6 cellular contexts compared by ENCODE assay signal in genomic region chr3:129641567-129642260, GRCh38. TPM values are rescaled to one million over a fixed set of nuclear protein-coding genes. Genes with fewer than 3 reads are reported as not detected.
A peak's percentile ranks its signal among the peaks of the same experiment; 100 is the strongest.
DNase-seq lines count a peak whose midpoint lies in the region; ATAC-seq, FAIRE-seq and TF ChIP-seq lines count a peak whose summit lies in the region.
"Not testable (repeated sequence)": the region's sequence is repeated elsewhere in the genome, so short reads cannot be mapped to it uniquely, and the experiment has no call there.

No MANE protein-coding gene starts in this region.

- in situ Hi-C loops in HepG2 (cut with HindIII; ENCODE audit: extremely low pct_ligation_motif_present, low pct_unique_long_range_greater_than_20kb) = not testable (repeated sequence)

- not testable (repeated sequence) for FAIRE-seq in HepG2 (lab: Jason Lieb, UNC)

- peak overlapping the region; percentile 18; the same call in 1 of the 2 replicates for H3K27ac ChIP-seq in 22Rv1
- not testable (repeated sequence) for H3K27ac ChIP-seq in HepG2 (ENCODE audit: extremely low read length, insufficient read depth, low read length)

- H3K9me3 Mint-ChIP-seq in chondrocyte (ENCODE audit: low read depth); glutamatergic neuron (ENCODE audit: unreplicated experiment); progenitor cell of endocrine pancreas (ENCODE audit: low read depth): not testable (repeated sequence)

- peak; percentile 13 for DNase-seq in HT-29 (ENCODE audit: low spot score)
- DNase-seq in chondrocyte (ENCODE audit: low spot score); glutamatergic neuron; HepG2 (ENCODE audit: low spot score); progenitor cell of endocrine pancreas (ENCODE audit: low spot score, unreplicated experiment): not testable (repeated sequence)

- not testable (repeated sequence) for H3K27me3 ChIP-seq in HepG2 (ENCODE audit: control insufficient read depth in 1 of 2, insufficient read depth in 2 of 2, low read length in 2 of 2)

- peak overlapping the region; percentile 27; the same call in 1 of the 2 replicates for H3K4me2 ChIP-seq in HepG2 (ENCODE audit: low read depth, low read length)

- H2AFZ ChIP-seq in HepG2 (ENCODE audit: low read length) = not testable (repeated sequence)

- not testable (repeated sequence) for BruUV-seq in HepG2 (replicated peaks; lab: Mats Ljungman, UMichigan)

- not testable (repeated sequence) for H3K9me3 ChIP-seq in HepG2 (ENCODE audit: low read length)

- intact Hi-C loops in HepG2 (cut with micrococcal nuclease; ENCODE audit: unreplicated experiment) = not testable (repeated sequence)

- CTCF ChIA-PET in HepG2 (lab: Yijun Ruan, JAX; ENCODE audit: low intra/inter-chr PET ratio, low total read pairs) = not testable (repeated sequence)

- H3K4me3 Mint-ChIP-seq in chondrocyte (ENCODE audit: unreplicated experiment) = not testable (repeated sequence)
- H3K4me3 Mint-ChIP-seq in glutamatergic neuron (ENCODE audit: unreplicated experiment) (peak overlapping the region; percentile 16), progenitor cell of endocrine pancreas (ENCODE audit: low read depth) (peak overlapping the region; percentile 10)

- H3K79me2 ChIP-seq in HepG2 (ENCODE audit: insufficient read depth, low read length) = not testable (repeated sequence)

- H3K27ac Mint-ChIP-seq in chondrocyte (ENCODE audit: unreplicated experiment) (peak overlapping the region; percentile 11), glutamatergic neuron (ENCODE audit: unreplicated experiment) (peak overlapping the region; percentile 62), progenitor cell of endocrine pancreas (peak overlapping the region; percentile 96)

- H3K4me1 Mint-ChIP-seq in chondrocyte (ENCODE audit: low read depth); glutamatergic neuron (ENCODE audit: low read depth, unreplicated experiment): not testable (repeated sequence)
- H3K4me1 Mint-ChIP-seq in progenitor cell of endocrine pancreas (ENCODE audit: low read depth) = peaks cover 26% of the 10 kb centered on the region

- H3K4me1 ChIP-seq in HepG2 (ENCODE audit: insufficient read depth, low read length) = peaks cover 28% of the 10 kb centered on the region

- H4K20me1 ChIP-seq in HepG2 (ENCODE audit: insufficient read depth, low read length) = not testable (repeated sequence)

- 31% methylated on average over 3 of the region's 10 CpGs for WGBS in HepG2 (ENCODE audit: low lambda C conversion rate)

- not testable (repeated sequence) for H3K27me3 Mint-ChIP-seq in chondrocyte (ENCODE audit: low read depth); glutamatergic neuron (ENCODE audit: unreplicated experiment); progenitor cell of endocrine pancreas

- not testable (repeated sequence) for H3K9ac ChIP-seq in HepG2 (ENCODE audit: insufficient read depth, low read depth, low read length)

- not testable (repeated sequence) for H3K4me3 ChIP-seq in HepG2 (replicated peaks in 1 of 3; ENCODE audit: insufficient read depth in 1 of 3, low read depth in 2 of 3, low read length in 3 of 3)

- TF ChIP-seq CTCF in 22Rv1 (IDR thresholded peaks at IDR 0.05); chondrocyte (IDR thresholded peaks at IDR 0.05); glutamatergic neuron (IDR thresholded peaks at IDR 0.05; ENCODE audit: partially characterized antibody, unreplicated experiment); HepG2 (CRISPR knock-in tag; IDR thresholded peaks at IDR 0.05); progenitor cell of endocrine pancreas (IDR thresholded peaks at IDR 0.05; ENCODE audit: unreplicated experiment): not testable (repeated sequence)

- TF ChIP-seq POLR2A in HepG2 (IDR thresholded peaks at IDR 0.05; ENCODE audit: insufficient read depth in 1 of 2, low read depth in 2 of 2, low read length in 2 of 2) = not testable (repeated sequence)

- ATAC-seq in HepG2 = peak; percentile 33

- not testable (repeated sequence) for H3K36me3 ChIP-seq in HepG2 (replicated peaks in 1 of 2; ENCODE audit: control insufficient read depth in 1 of 2, insufficient read depth in 2 of 2, low read length in 2 of 2)

- POLR2A ChIA-PET in HepG2 (lab: Yijun Ruan, JAX) = not testable (repeated sequence)

- H3K36me3 Mint-ChIP-seq in chondrocyte (ENCODE audit: low read depth); glutamatergic neuron (ENCODE audit: unreplicated experiment); progenitor cell of endocrine pancreas (ENCODE audit: insufficient read depth): not testable (repeated sequence)

- TF ChIP-seq RAD21 in HepG2 (CRISPR knock-in tag; IDR thresholded peaks at IDR 0.05) = not testable (repeated sequence)

- TF ChIP-seq EP300 in HepG2 (IDR thresholded peaks at IDR 0.05; ENCODE audit: low read depth in 2 of 2, low read length in 2 of 2); HepG2 (CRISPR knock-in tag; IDR thresholded peaks at IDR 0.05; ENCODE audit: borderline replicate concordance): not testable (repeated sequence)

TF ChIP-seq in HepG2, 621 proteins besides CTCF, POLR2A, EP300 and RAD21 (continues in another document):
- peak; percentile 7; the same call in 1 of the 2 replicates for TF ChIP-seq SAP130 (CRISPR knock-in tag; IDR thresholded peaks at IDR 0.05; ENCODE audit: low read depth)
- TF ChIP-seq, protein P1, sequence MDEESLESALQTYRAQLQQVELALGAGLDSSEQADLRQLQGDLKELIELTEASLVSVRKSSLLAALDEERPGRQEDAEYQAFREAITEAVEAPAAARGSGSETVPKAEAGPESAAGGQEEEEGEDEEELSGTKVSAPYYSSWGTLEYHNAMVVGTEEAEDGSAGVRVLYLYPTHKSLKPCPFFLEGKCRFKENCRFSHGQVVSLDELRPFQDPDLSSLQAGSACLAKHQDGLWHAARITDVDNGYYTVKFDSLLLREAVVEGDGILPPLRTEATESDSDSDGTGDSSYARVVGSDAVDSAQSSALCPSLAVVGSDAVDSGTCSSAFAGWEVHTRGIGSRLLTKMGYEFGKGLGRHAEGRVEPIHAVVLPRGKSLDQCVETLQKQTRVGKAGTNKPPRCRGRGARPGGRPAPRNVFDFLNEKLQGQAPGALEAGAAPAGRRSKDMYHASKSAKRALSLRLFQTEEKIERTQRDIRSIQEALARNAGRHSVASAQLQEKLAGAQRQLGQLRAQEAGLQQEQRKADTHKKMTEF (CRISPR knock-in tag; IDR thresholded peaks at IDR 0.05) = peak; percentile 35; the same call in 1 of the 2 replicates

RNA-seq across cellular contexts. Expression of gene PLXND1, which starts 35.2 kb away (rescaled TPM):
- total RNA-seq in HT-29 (2014; rRNA removed; shearing (Covaris generic)) = 23.8 and 30.5 TPM in 2 replicates
- total RNA-seq in chondrocyte (267 to 284 TPM (median 270 TPM) in 3 replicates), glutamatergic neuron (ENCODE audit: unreplicated experiment) (72.2 TPM), HepG2 (2016; rRNA removed; fragmentation: Illumina TruSeq; extraction: Trizol) (15.9 and 25.3 TPM in 2 replicates), progenitor cell of endocrine pancreas (17.6 and 18.0 TPM in 2 replicates)
- 6.6 and 10.2 TPM in 2 replicates for total RNA-seq in HepG2 (2016; cell fraction: cytosol; rRNA removed; fragmentation: Illumina TruSeq; extraction: Trizol; ENCODE audit: low read depth)
- total RNA-seq in HepG2 (2016; cell fraction: insoluble cytoplasmic fraction; rRNA removed; fragmentation: Illumina TruSeq; extraction: Trizol) = 17.4 and 18.7 TPM in 2 replicates
- 20.1 and 23.5 TPM in 2 replicates for total RNA-seq in HepG2 (2016; cell fraction: membrane; rRNA removed; fragmentation: Illumina TruSeq; extraction: Trizol)
- total RNA-seq in HepG2 (2016; cell fraction: nucleus; rRNA removed; fragmentation: Illumina TruSeq; extraction: Trizol) = 31.2 and 42.9 TPM in 2 replicates
- 42.0 and 51.9 TPM in 2 replicates for polyA plus RNA-seq in HepG2 (2011; rRNA removed)
- 32.8 and 38.1 TPM in 2 replicates for polyA plus RNA-seq in HepG2 (2011; cell fraction: cytosol; rRNA removed)
- 227 and 266 TPM in 2 replicates for polyA plus RNA-seq in HepG2 (2011; cell fraction: nucleus; rRNA removed)
- polyA plus RNA-seq in HepG2 (2012) = 48.7 and 95.9 TPM in 2 replicates
- 4.4 and 4.6 TPM in 2 replicates for polyA plus RNA-seq in HepG2 (2016; cell fraction: cytosol; fragmentation: Illumina TruSeq; extraction: Trizol; ENCODE audit: low read depth)
- 20.5 and 26.7 TPM in 2 replicates for polyA plus RNA-seq in HepG2 (2016; cell fraction: insoluble cytoplasmic fraction; fragmentation: Illumina TruSeq; extraction: Trizol; ENCODE audit: low read depth)
- polyA plus RNA-seq in HepG2 (2016; cell fraction: membrane; fragmentation: Illumina TruSeq; extraction: Trizol; ENCODE audit: low read depth) = 14.3 and 14.5 TPM in 2 replicates
- 87.9 and 89.2 TPM in 2 replicates for polyA plus RNA-seq in HepG2 (2016; cell fraction: nucleus; fragmentation: Illumina TruSeq; extraction: Trizol; ENCODE audit: insufficient read depth, low read depth)
- polyA minus RNA-seq in HepG2 (2011; rRNA and poly(A)+ RNA removed; ENCODE audit: low replicate concordance) = 25.6 and 59.9 TPM in 2 replicates
- 30.9 and 54.1 TPM in 2 replicates for polyA minus RNA-seq in HepG2 (2011; cell fraction: cytosol; rRNA and poly(A)+ RNA removed)
- polyA minus RNA-seq in HepG2 (2011; cell fraction: nucleus; rRNA and poly(A)+ RNA removed) = 61.7 and 71.7 TPM in 2 replicates

Comparison
In these comparisons a context has a peak if more than half of its experiments do, and no peak if none do; other contexts are left out.
1. H3K27ac Mint-ChIP-seq: peak in every context shown above with its lines; median percentile 96 in progenitor cell of endocrine pancreas; 62 in glutamatergic neuron; 11 in chondrocyte.